12 cellular contexts compared by ENCODE assay signal in the genomic region with DNA sequence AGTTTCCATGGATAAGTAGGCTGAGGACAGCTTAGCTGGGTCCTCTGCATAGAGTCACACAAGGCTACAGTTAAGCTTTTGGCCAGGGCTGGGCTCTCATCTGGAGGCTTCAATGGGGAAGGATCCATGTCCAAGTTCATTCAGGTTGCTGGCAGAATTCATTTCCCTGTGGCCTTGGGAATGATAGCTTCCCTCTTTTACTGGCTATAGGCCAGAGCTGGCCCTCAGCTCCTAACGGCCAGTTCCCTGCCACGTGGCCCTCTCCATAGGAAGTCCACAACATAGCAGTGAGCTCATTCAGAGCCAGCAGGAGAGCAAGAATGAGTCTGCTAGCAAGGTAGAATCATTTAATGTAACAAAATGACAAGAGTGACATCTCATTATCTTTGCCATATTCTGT. TPM values are rescaled to one million over a fixed set of nuclear protein-coding genes. Genes with fewer than 3 reads are reported as not detected.
DNase-seq lines count a peak whose midpoint lies in the region; ATAC-seq, FAIRE-seq and TF ChIP-seq lines count a peak whose summit lies in the region.
"Had no signal": no experiment of that assay in that cellular context is flagged by ENCODE, and none has a peak within 500 bp of the region (broad histone marks: within the 10 kb centered on the region; RNA-seq: fewer than 3 reads in every experiment).

No MANE protein-coding gene starts in this region.

- H3K36me3 Mint-ChIP-seq in activated T-helper 17 cell treated with anti-CD3 and anti-CD28 coated beads, Interleukin-2, amount 50 U/mL, for 72 hours (ENCODE audit: low read depth): peaks cover 51% of the 10 kb centered on the region

- ATAC-seq in HepG2: no peak; the same call in 1 of the 3 replicates
- ATAC-seq in activated T-helper 17 cell treated with anti-CD3 and anti-CD28 coated beads, Interleukin-2, amount 50 U/mL, for 72 hours (replicated peaks): no peak
- ATAC-seq: natural killer cell; stimulated activated memory B cell treated with anti-CD40 and anti-IgM and Interleukin-4, amounts not matched to agents 10 μg/mL and 1 μg/mL and 100 μg/mL, for 72 hours had no signal

- H3K27me3 ChIP-seq in HepG2 (ENCODE audit: control insufficient read depth in 1 of 2, insufficient read depth in 2 of 2, low read length in 2 of 2): no peaks in the 10 kb centered on the region

- H3K4me3 ChIP-seq in HepG2 (replicated peaks in 1 of 3; ENCODE audit: insufficient read depth in 1 of 3, low read depth in 2 of 3, low read length in 3 of 3): no peak overlapping the region

- no peak for TF ChIP-seq EP300 in HepG2 (IDR thresholded peaks at IDR 0.05; ENCODE audit: low read depth in 2 of 2, low read length in 2 of 2)
- TF ChIP-seq EP300 in HepG2 (CRISPR knock-in tag; IDR thresholded peaks at IDR 0.05; ENCODE audit: borderline replicate concordance): no peak

- TF ChIP-seq CTCF in HepG2 (CRISPR knock-in tag; IDR thresholded peaks at IDR 0.05) (no peak), GM20000 (IDR thresholded peaks at IDR 0.05; ENCODE audit: extremely low read depth, missing control alignments) (no peak)

- TF ChIP-seq RAD21 in HepG2 (CRISPR knock-in tag; IDR thresholded peaks at IDR 0.05): no peak

- H3K4me1 Mint-ChIP-seq in activated T-helper 17 cell treated with anti-CD3 and anti-CD28 coated beads, Interleukin-2, amount 50 U/mL, for 72 hours: no peaks in the 10 kb centered on the region
- H3K4me1 Mint-ChIP-seq: stimulated activated memory B cell treated with anti-CD40 and anti-IgM and Interleukin-4, amounts not matched to agents 10 μg/mL and 1 μg/mL and 100 μg/mL, for 72 hours had no signal

- H3K27me3 Mint-ChIP-seq in activated T-helper 17 cell treated with anti-CD3 and anti-CD28 coated beads, Interleukin-2, amount 50 U/mL, for 72 hours: no peaks in the 10 kb centered on the region
- H3K27me3 Mint-ChIP-seq: stimulated activated memory B cell treated with anti-CD40 and anti-IgM and Interleukin-4, amounts not matched to agents 10 μg/mL and 1 μg/mL and 100 μg/mL, for 72 hours had no signal

- BruUV-seq in HepG2 (replicated peaks; lab: Mats Ljungman, UMichigan): no TSS peak

- H3K9me3 Mint-ChIP-seq in activated T-helper 17 cell treated with anti-CD3 and anti-CD28 coated beads, Interleukin-2, amount 50 U/mL, for 72 hours: no peaks in the 10 kb centered on the region
- H3K9me3 Mint-ChIP-seq: natural killer cell; stimulated activated memory B cell treated with anti-CD40 and anti-IgM and Interleukin-4, amounts not matched to agents 10 μg/mL and 1 μg/mL and 100 μg/mL, for 72 hours had no signal

- H2AFZ ChIP-seq in HepG2 (ENCODE audit: low read length): no peak overlapping the region

- 85% methylated on average over 2 of the region's 2 CpGs for WGBS in HepG2 (ENCODE audit: low lambda C conversion rate)

- no peak overlapping the region for H3K27ac ChIP-seq in HepG2 (ENCODE audit: extremely low read length, insufficient read depth, low read length)

- FAIRE-seq in HepG2 (lab: Jason Lieb, UNC) (no peak), GM12892 (lab: Jason Lieb, UNC) (no peak)

- H3K27ac Mint-ChIP-seq in activated T-helper 17 cell treated with anti-CD3 and anti-CD28 coated beads, Interleukin-2, amount 50 U/mL, for 72 hours: no peak overlapping the region
- H3K27ac Mint-ChIP-seq: natural killer cell; stimulated activated memory B cell treated with anti-CD40 and anti-IgM and Interleukin-4, amounts not matched to agents 10 μg/mL and 1 μg/mL and 100 μg/mL, for 72 hours had no signal

- intact Hi-C loops in HepG2 (cut with micrococcal nuclease; ENCODE audit: unreplicated experiment): no loop called here

- no peak overlapping the region for H3K4me2 ChIP-seq in HepG2 (ENCODE audit: low read depth, low read length)

- H3K36me3 ChIP-seq in HepG2 (replicated peaks in 1 of 2; ENCODE audit: control insufficient read depth in 1 of 2, insufficient read depth in 2 of 2, low read length in 2 of 2): peaks cover 10 to 25% of the 10 kb centered on the region in 2 experiments

- in situ Hi-C loops in HepG2 (cut with HindIII; ENCODE audit: extremely low pct_ligation_motif_present, low pct_unique_long_range_greater_than_20kb): no loop called here

- TF ChIP-seq POLR2A in HepG2 (IDR thresholded peaks at IDR 0.05; ENCODE audit: insufficient read depth in 1 of 2, low read depth in 2 of 2, low read length in 2 of 2): no peak
- TF ChIP-seq POLR2A in GM12892 (IDR thresholded peaks at IDR 0.05; ENCODE audit: low read depth, low read length): no peak

- DNase-seq in ELR (ENCODE audit: low read depth) (peak; percentile 64), NCI-H69 (lab: John Stamatoyannopoulos, UW) (peak; percentile 94), cerebellum (ENCODE audit: low spot score) (peak; percentile 84), HepG2 (ENCODE audit: low spot score) (peak; percentile 12), NCI-H345 (lab: John Stamatoyannopoulos, UW) (no peak), GM12892 (ENCODE audit: insufficient read length) (no peak), GM20000 (ENCODE audit: low spot score) (no peak)
- DNase-seq: activated CD4-positive, alpha-beta T cell treated with anti-CD3 and anti-CD28 coated beads for 48 hours; natural killer cell had no signal

- POLR2A ChIA-PET in HepG2 (lab: Yijun Ruan, JAX): no interaction called here

- CTCF ChIA-PET in HepG2 (lab: Yijun Ruan, JAX; ENCODE audit: low intra/inter-chr PET ratio, low total read pairs): no interaction called here

- no peaks in the 10 kb centered on the region for H4K20me1 ChIP-seq in HepG2 (ENCODE audit: insufficient read depth, low read length)

- no peaks in the 10 kb centered on the region for H3K79me2 ChIP-seq in HepG2 (ENCODE audit: insufficient read depth, low read length)

- H3K9ac ChIP-seq in HepG2 (ENCODE audit: insufficient read depth, low read depth, low read length): no peak overlapping the region

- H3K4me1 ChIP-seq in HepG2 (ENCODE audit: insufficient read depth, low read length): peaks cover 15% of the 10 kb centered on the region

- no peaks in the 10 kb centered on the region for H3K9me3 ChIP-seq in HepG2 (ENCODE audit: low read length)

- H3K4me3 Mint-ChIP-seq in activated T-helper 17 cell treated with anti-CD3 and anti-CD28 coated beads, Interleukin-2, amount 50 U/mL, for 72 hours: no peak overlapping the region
- H3K4me3 Mint-ChIP-seq: natural killer cell; stimulated activated memory B cell treated with anti-CD40 and anti-IgM and Interleukin-4, amounts not matched to agents 10 μg/mL and 1 μg/mL and 100 μg/mL, for 72 hours had no signal

TF ChIP-seq in HepG2, 621 proteins besides CTCF, POLR2A, EP300 and RAD21:
- TF ChIP-seq RORA (CRISPR knock-in tag; IDR thresholded peaks at IDR 0.05): no peak
- no peak for TF ChIP-seq ZNF326 (CRISPR knock-in tag; IDR thresholded peaks at IDR 0.05; ENCODE audit: borderline replicate concordance)
- no peak for TF ChIP-seq ZNF232 (CRISPR knock-in tag; IDR thresholded peaks at IDR 0.05; ENCODE audit: borderline replicate concordance)
- TF ChIP-seq SALL1 (CRISPR knock-in tag; IDR thresholded peaks at IDR 0.05): 0 out of 2 replicates have a peak, but pooled peaks have one; percentile 17
- no peak for TF ChIP-seq ZZZ3 (CRISPR knock-in tag; IDR thresholded peaks at IDR 0.05; ENCODE audit: borderline replicate concordance)
- TF ChIP-seq TCF7L2 (IDR thresholded peaks at IDR 0.05; ENCODE audit: low read depth, low read length): no peak
- TF ChIP-seq ZNF781 (CRISPR knock-in tag; IDR thresholded peaks at IDR 0.05; ENCODE audit: borderline replicate concordance, not compliant biosample characterization): no peak
- TF ChIP-seq ZNF543 (CRISPR knock-in tag; IDR thresholded peaks at IDR 0.05): peak; percentile 60; the same call in 1 of the 2 replicates

RNA-seq across cellular contexts. Expression of a gene that starts 15.1 kb away (rescaled TPM):
- total RNA-seq in cerebellum (8.9 TPM), HepG2 (2016; rRNA removed; fragmentation: Illumina TruSeq; extraction: Trizol) (not detected in 2 replicates)
- not detected in 2 replicates for total RNA-seq in HepG2 (2016; cell fraction: cytosol; rRNA removed; fragmentation: Illumina TruSeq; extraction: Trizol; ENCODE audit: low read depth)
- total RNA-seq in HepG2 (2016; cell fraction: insoluble cytoplasmic fraction; rRNA removed; fragmentation: Illumina TruSeq; extraction: Trizol): not detected in 2 replicates
- not detected in 2 replicates for total RNA-seq in HepG2 (2016; cell fraction: membrane; rRNA removed; fragmentation: Illumina TruSeq; extraction: Trizol)
- not detected in 2 replicates for total RNA-seq in HepG2 (2016; cell fraction: nucleus; rRNA removed; fragmentation: Illumina TruSeq; extraction: Trizol)
- polyA plus RNA-seq in HepG2 (2011; rRNA removed): 0.10 and 0.13 TPM in 2 replicates
- polyA plus RNA-seq in HepG2 (2011; cell fraction: cytosol; rRNA removed): 0.03 TPM in 1 of 2 replicates, not detected in the other
- polyA plus RNA-seq in HepG2 (2011; cell fraction: nucleus; rRNA removed): 0.29 and 0.56 TPM in 2 replicates
- polyA plus RNA-seq in HepG2 (2012): 0.38 and 0.40 TPM in 2 replicates
- polyA plus RNA-seq in HepG2 (2016; cell fraction: cytosol; fragmentation: Illumina TruSeq; extraction: Trizol; ENCODE audit: low read depth): not detected in 2 replicates
- not detected in 2 replicates for polyA plus RNA-seq in HepG2 (2016; cell fraction: insoluble cytoplasmic fraction; fragmentation: Illumina TruSeq; extraction: Trizol; ENCODE audit: low read depth)
- not detected in 2 replicates for polyA plus RNA-seq in HepG2 (2016; cell fraction: membrane; fragmentation: Illumina TruSeq; extraction: Trizol; ENCODE audit: low read depth)
- polyA plus RNA-seq in HepG2 (2016; cell fraction: nucleus; fragmentation: Illumina TruSeq; extraction: Trizol; ENCODE audit: insufficient read depth, low read depth): not detected in 2 replicates
- 0.10 TPM in 1 of 2 replicates, not detected in the other for polyA minus RNA-seq in HepG2 (2011; rRNA and poly(A)+ RNA removed; ENCODE audit: low replicate concordance)
- not detected in 2 replicates for polyA minus RNA-seq in HepG2 (2011; cell fraction: cytosol; rRNA and poly(A)+ RNA removed)
- 0.25 TPM in 1 of 2 replicates, not detected in the other for polyA minus RNA-seq in HepG2 (2011; cell fraction: nucleus; rRNA and poly(A)+ RNA removed)
- total RNA-seq in activated T-helper 17 cell treated with anti-CD3 and anti-CD28 coated beads, Interleukin-2, amount 50 U/mL, for 72 hours: not detected
- polyA plus RNA-seq in GM12892 (2012; ENCODE audit: missing spikeins): not detected
- total RNA-seq: SK-MEL-5 had no signal

Comparison
In these comparisons a context has a peak if more than half of its experiments do, and no peak if none do; other contexts are left out.
1. DNase-seq: peak in ELR (single experiment), NCI-H69 (single experiment), cerebellum (single experiment) and HepG2 (single experiment); none in NCI-H345 (single experiment), GM12892 (single experiment) and GM20000 (single experiment).